Comparison of ENCODE assay signal across 8 cellular contexts in the genomic region with DNA sequence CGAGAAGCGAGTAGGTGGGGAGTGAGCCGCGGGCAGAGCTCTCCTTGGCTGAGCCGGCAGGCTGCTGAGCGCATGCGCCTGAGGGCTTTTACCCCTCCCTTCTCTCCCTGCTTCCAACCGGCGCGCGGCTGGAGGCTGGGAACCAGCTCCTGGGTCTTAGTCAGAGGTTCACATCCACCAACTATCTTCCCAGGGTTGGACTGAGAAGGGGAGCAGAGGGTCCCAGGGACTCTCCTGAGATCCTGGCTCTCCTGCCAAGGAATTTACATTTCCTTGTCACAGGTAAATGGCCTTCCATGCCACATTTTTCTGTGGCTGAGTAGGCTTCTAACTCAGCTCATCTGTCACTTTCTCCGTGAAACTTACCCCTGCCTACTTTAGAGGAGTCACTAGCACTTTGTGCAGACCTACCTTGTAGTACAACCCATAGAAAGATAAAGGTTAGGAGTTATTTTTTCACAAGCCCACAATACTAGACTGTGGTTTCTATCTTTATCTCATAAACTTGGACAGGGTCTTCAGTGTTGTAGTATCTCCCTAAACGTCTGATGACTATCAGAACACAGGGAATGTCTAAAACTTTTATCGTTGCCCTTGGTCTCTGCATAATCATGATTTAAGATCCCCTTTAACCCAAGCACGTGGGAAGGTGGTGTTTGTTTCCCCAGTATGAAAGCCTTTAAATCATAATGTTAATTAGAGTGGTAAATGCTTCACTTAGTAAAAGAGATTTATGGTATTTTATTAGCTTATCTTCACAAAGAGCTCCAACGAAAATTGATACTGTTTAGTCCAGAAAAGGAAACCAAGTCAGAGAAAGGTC. TPM values are rescaled to one million over a fixed set of nuclear protein-coding genes. Genes with fewer than 3 reads are reported as not detected.
DNase-seq lines count a peak whose midpoint lies in the region; ATAC-seq lines count a peak whose summit lies in the region.

No MANE protein-coding gene starts in this region.

- no peaks in the 10 kb centered on the region for H3K36me3 Mint-ChIP-seq in activated T-cell treated with anti-CD3 and anti-CD28 coated beads, Interleukin-2, amount 50 U/mL, for 72 hours (ENCODE audit: insufficient read depth in 2 of 2)
- H3K36me3 Mint-ChIP-seq in activated CD4-positive, alpha-beta memory T cell treated with anti-CD3 and anti-CD28 coated beads, Interleukin-2, amount 10 ng/mL, durations not matched to agents 7 days and 5 days (ENCODE audit: low read depth): peaks cover 19% of the 10 kb centered on the region

- no peak for DNase-seq in activated T-cell treated with anti-CD3 and anti-CD28 coated beads, Interleukin-2, amount 50 U/mL, for 72 hours
- DNase-seq in activated T-cell treated with anti-CD3 and anti-CD28 coated beads for 4 hours: no peak
- no peak for DNase-seq in activated CD4-positive, alpha-beta memory T cell treated with anti-CD3 and anti-CD28 coated beads, Interleukin-2, amount 10 ng/mL, durations not matched to agents 7 days and 5 days
- no peak for DNase-seq in left ventricle myocardium superior
- no peak for DNase-seq in skeletal muscle cell (ENCODE audit: low read depth)
- DNase-seq in DMS53 (lab: John Stamatoyannopoulos, UW): no peak
- no peak for DNase-seq in T-helper 9 cell

- POLR2A ChIA-PET in activated CD4-positive, alpha-beta memory T cell treated with anti-CD3 and anti-CD28 coated beads, Interleukin-2, amount 10 ng/mL, durations not matched to agents 7 days and 5 days (lab: Charles Lee): interaction anchor here (0.6 to 3.1 kb wide), 19 partner anchors 8 to 1478 kb away, joined by 3 to 12 read pairs (median 3); a partner anchor contains a TSS

- peak in 1 of 2 donors; percentile 7 for ATAC-seq in activated T-cell treated with anti-CD3 and anti-CD28 coated beads, Interleukin-2, amount 50 U/mL, for 72 hours (replicated peaks in 1 of 2)
- ATAC-seq in HG03135 (IDR thresholded peaks at IDR 0.05; ENCODE audit: unreplicated experiment): peak; percentile 2
- ATAC-seq in left ventricle myocardium superior: peak; percentile 1

- H3K4me1 Mint-ChIP-seq in activated T-cell treated with anti-CD3 and anti-CD28 coated beads, Interleukin-2, amount 50 U/mL, for 72 hours (ENCODE audit: low read depth): peaks cover 45% of the 10 kb centered on the region
- peaks cover 50% of the 10 kb centered on the region for H3K4me1 Mint-ChIP-seq in activated CD4-positive, alpha-beta memory T cell treated with anti-CD3 and anti-CD28 coated beads, Interleukin-2, amount 10 ng/mL, durations not matched to agents 7 days and 5 days

- H3K27ac Mint-ChIP-seq in activated T-cell treated with anti-CD3 and anti-CD28 coated beads, Interleukin-2, amount 50 U/mL, for 72 hours: peak overlapping the region; percentile 96
- peak overlapping the region; percentile 95 for H3K27ac Mint-ChIP-seq in activated CD4-positive, alpha-beta memory T cell treated with anti-CD3 and anti-CD28 coated beads, Interleukin-2, amount 10 ng/mL, durations not matched to agents 7 days and 5 days

- peak overlapping the region; percentile 73 for H3K4me3 ChIP-seq in skeletal muscle cell (ENCODE audit: low read depth, low read length)

- H3K4me3 Mint-ChIP-seq in activated T-cell treated with anti-CD3 and anti-CD28 coated beads, Interleukin-2, amount 50 U/mL, for 72 hours: peak overlapping the region; percentile 93 to 96
- peak overlapping the region; percentile 93 for H3K4me3 Mint-ChIP-seq in activated CD4-positive, alpha-beta memory T cell treated with anti-CD3 and anti-CD28 coated beads, Interleukin-2, amount 10 ng/mL, durations not matched to agents 7 days and 5 days

- intact Hi-C loops in left ventricle myocardium superior (cut with micrococcal nuclease): no loop called here

- CTCF ChIA-PET in activated CD4-positive, alpha-beta memory T cell treated with anti-CD3 and anti-CD28 coated beads, Interleukin-2, amount 10 ng/mL, durations not matched to agents 7 days and 5 days (lab: Charles Lee): interaction anchor here (0.7 to 2.1 kb wide), 7 partner anchors 9 to 901 kb away, joined by 3 to 11 read pairs (median 4); no protein-coding TSS in a partner anchor

- H3K9me3 Mint-ChIP-seq in activated T-cell treated with anti-CD3 and anti-CD28 coated beads, Interleukin-2, amount 50 U/mL, for 72 hours: no peaks in the 10 kb centered on the region
- H3K9me3 Mint-ChIP-seq in activated CD4-positive, alpha-beta memory T cell treated with anti-CD3 and anti-CD28 coated beads, Interleukin-2, amount 10 ng/mL, durations not matched to agents 7 days and 5 days: no peaks in the 10 kb centered on the region

- H3K27me3 Mint-ChIP-seq in activated T-cell treated with anti-CD3 and anti-CD28 coated beads, Interleukin-2, amount 50 U/mL, for 72 hours (ENCODE audit: low read depth): no peaks in the 10 kb centered on the region
- H3K27me3 Mint-ChIP-seq in activated CD4-positive, alpha-beta memory T cell treated with anti-CD3 and anti-CD28 coated beads, Interleukin-2, amount 10 ng/mL, durations not matched to agents 7 days and 5 days: no peaks in the 10 kb centered on the region

RNA-seq across cellular contexts. Expression of a gene that starts 0.6 kb away (rescaled TPM):
- 10 to 100 TPM; 51.2 to 52.4 TPM for total RNA-seq in activated T-cell treated with anti-CD3 and anti-CD28 coated beads, Interleukin-2, amount 50 U/mL, for 72 hours
- total RNA-seq in activated CD4-positive, alpha-beta memory T cell treated with anti-CD3 and anti-CD28 coated beads, Interleukin-2, amount 10 ng/mL, durations not matched to agents 7 days and 5 days: 10 to 100 TPM; 49.9 to 50.8 TPM
- 27.1 TPM for total RNA-seq in left ventricle myocardium superior
